Comparison of ENCODE assay signal across 1 cellular context in the genomic region with DNA sequence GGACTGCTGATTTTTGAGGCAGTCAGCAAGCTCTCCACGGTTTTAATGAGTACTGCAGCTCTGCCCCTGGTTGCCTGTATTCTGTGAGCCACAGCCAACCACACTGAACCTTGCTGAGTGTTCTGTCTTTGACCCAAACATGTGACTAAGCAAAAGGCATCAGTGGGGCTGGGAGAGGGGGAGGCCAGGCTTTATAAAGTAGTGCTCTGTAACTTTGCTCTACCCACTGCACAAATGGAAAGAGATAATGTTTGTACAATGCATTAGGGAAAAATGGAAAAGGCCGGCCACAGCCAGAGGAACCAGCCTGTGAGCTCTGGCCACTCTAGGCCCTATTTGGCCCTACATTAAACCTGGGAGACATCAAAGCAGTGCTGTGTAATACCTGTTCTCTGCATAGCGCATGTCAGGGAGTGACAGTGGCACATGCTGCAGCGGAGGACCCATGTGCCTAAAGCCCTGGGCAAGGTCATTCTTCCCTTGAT.
TF ChIP-seq lines count a peak whose summit lies in the region.

No MANE protein-coding gene starts in this region.

TF ChIP-seq in A549, 52 proteins besides CTCF, POLR2A, EP300 and RAD21 (continued from another document):
- TF ChIP-seq, protein P1, sequence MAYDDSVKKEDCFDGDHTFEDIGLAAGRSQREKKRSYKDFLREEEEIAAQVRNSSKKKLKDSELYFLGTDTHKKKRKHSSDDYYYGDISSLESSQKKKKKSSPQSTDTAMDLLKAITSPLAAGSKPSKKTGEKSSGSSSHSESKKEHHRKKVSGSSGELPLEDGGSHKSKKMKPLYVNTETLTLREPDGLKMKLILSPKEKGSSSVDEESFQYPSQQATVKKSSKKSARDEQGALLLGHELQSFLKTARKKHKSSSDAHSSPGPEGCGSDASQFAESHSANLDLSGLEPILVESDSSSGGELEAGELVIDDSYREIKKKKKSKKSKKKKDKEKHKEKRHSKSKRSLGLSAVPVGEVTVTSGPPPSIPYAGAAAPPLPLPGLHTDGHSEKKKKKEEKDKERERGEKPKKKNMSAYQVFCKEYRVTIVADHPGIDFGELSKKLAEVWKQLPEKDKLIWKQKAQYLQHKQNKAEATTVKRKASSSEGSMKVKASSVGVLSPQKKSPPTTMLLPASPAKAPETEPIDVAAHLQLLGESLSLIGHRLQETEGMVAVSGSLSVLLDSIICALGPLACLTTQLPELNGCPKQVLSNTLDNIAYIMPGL (CRISPR knock-in tag; IDR thresholded peaks at IDR 0.05; ENCODE audit: borderline replicate concordance): no peak
- TF ChIP-seq EHMT2 (IDR thresholded peaks at IDR 0.05; ENCODE audit: low read depth): no peak
- TF ChIP-seq, protein P2, sequence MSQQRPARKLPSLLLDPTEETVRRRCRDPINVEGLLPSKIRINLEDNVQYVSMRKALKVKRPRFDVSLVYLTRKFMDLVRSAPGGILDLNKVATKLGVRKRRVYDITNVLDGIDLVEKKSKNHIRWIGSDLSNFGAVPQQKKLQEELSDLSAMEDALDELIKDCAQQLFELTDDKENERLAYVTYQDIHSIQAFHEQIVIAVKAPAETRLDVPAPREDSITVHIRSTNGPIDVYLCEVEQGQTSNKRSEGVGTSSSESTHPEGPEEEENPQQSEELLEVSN (IDR thresholded peaks at IDR 0.05; ENCODE audit: borderline replicate concordance, low read depth): no peak
- TF ChIP-seq NFE2L2 (conservative IDR thresholded peaks at IDR 0.05; ENCODE audit: low read length): no peak
- TF ChIP-seq FOSL2 (IDR thresholded peaks at IDR 0.05): no peak
- no peak for TF ChIP-seq FOSL2 (CRISPR knock-in tag; IDR thresholded peaks at IDR 0.05)
- TF ChIP-seq, protein P3, sequence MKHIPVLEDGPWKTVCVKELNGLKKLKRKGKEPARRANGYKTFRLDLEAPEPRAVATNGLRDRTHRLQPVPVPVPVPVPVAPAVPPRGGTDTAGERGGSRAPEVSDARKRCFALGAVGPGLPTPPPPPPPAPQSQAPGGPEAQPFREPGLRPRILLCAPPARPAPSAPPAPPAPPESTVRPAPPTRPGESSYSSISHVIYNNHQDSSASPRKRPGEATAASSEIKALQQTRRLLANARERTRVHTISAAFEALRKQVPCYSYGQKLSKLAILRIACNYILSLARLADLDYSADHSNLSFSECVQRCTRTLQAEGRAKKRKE (CRISPR knock-in tag; IDR thresholded peaks at IDR 0.05; ENCODE audit: low read depth): no peak
- TF ChIP-seq, protein P4, sequence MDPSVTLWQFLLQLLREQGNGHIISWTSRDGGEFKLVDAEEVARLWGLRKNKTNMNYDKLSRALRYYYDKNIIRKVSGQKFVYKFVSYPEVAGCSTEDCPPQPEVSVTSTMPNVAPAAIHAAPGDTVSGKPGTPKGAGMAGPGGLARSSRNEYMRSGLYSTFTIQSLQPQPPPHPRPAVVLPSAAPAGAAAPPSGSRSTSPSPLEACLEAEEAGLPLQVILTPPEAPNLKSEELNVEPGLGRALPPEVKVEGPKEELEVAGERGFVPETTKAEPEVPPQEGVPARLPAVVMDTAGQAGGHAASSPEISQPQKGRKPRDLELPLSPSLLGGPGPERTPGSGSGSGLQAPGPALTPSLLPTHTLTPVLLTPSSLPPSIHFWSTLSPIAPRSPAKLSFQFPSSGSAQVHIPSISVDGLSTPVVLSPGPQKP (IDR thresholded peaks at IDR 0.05; ENCODE audit: low read depth, low read length): no peak
- no peak for TF ChIP-seq FOSB (CRISPR knock-in tag; IDR thresholded peaks at IDR 0.05)
- no peak for TF ChIP-seq MAZ (IDR thresholded peaks at IDR 0.05; ENCODE audit: borderline replicate concordance, low read depth, low read length)
- TF ChIP-seq NR3C1 (IDR thresholded peaks at IDR 0.05): no peak
- no peak for TF ChIP-seq JUNB (IDR thresholded peaks at IDR 0.05)
- no peak for TF ChIP-seq MYC (IDR thresholded peaks at IDR 0.05; ENCODE audit: borderline replicate concordance, low read length)
- no peak for TF ChIP-seq CEBPB (IDR thresholded peaks at IDR 0.05)
- no peak for TF ChIP-seq ESRRA (IDR thresholded peaks at IDR 0.05; ENCODE audit: borderline replicate concordance, low read length)
- TF ChIP-seq PHF8 (IDR thresholded peaks at IDR 0.05; ENCODE audit: borderline replicate concordance, low read depth): no peak
- TF ChIP-seq BHLHE40 (IDR thresholded peaks at IDR 0.05; ENCODE audit: low read depth, low read length): no peak
TF ChIP-seq in A549: peak in this region for 0.
